In genomic region chr20:62258499-62259293, GRCh38 we compare ENCODE assay signal across 12 cellular contexts. TPM values are rescaled to one million over a fixed set of nuclear protein-coding genes. Genes with fewer than 3 reads are reported as not detected.
DNase-seq lines count a peak whose midpoint lies in the region; ATAC-seq, FAIRE-seq and TF ChIP-seq lines count a peak whose summit lies in the region.
"Had no signal": no experiment of that assay in that cellular context is flagged by ENCODE, and none has a peak within 500 bp of the region (broad histone marks: within the 10 kb centered on the region; RNA-seq: fewer than 3 reads in every experiment).

No MANE protein-coding gene starts in this region.

- 94% methylated on average over 20 of the region's 20 CpGs for WGBS in HepG2 (ENCODE audit: low lambda C conversion rate)
- WGBS in right lobe of liver (ENCODE audit: insufficient coverage, low coverage, low lambda C conversion rate, missing lambda C conversion rate), result 69% methylated on average over 8 of the region's 20 CpGs

- H3K4me1 ChIP-seq in HepG2 (ENCODE audit: insufficient read depth, low read length), result no peaks in the 10 kb centered on the region
- H3K4me1 ChIP-seq in right lobe of liver, result no peaks in the 10 kb centered on the region
- H3K4me1 ChIP-seq: A549 had no signal

- in situ Hi-C loops in HepG2 (cut with HindIII; ENCODE audit: extremely low pct_ligation_motif_present, low pct_unique_long_range_greater_than_20kb), result no loop called here

- TF ChIP-seq EP300 in HepG2 (IDR thresholded peaks at IDR 0.05; ENCODE audit: low read depth in 2 of 2, low read length in 2 of 2) (no peak), HepG2 (CRISPR knock-in tag; IDR thresholded peaks at IDR 0.05; ENCODE audit: borderline replicate concordance) (no peak)

- TF ChIP-seq CTCF in HepG2 (CRISPR knock-in tag; IDR thresholded peaks at IDR 0.05) (no peak), right lobe of liver (IDR thresholded peaks at IDR 0.05) (no peak), chondrocyte (IDR thresholded peaks at IDR 0.05) (no peak)

- H4K20me1 ChIP-seq in HepG2 (ENCODE audit: insufficient read depth, low read length), result peaks cover 17% of the 10 kb centered on the region; the same call in 1 of the 2 replicates

- peak overlapping the region; percentile 23 for H3K4me3 Mint-ChIP-seq in chondrocyte (ENCODE audit: unreplicated experiment)

- CTCF ChIA-PET in HepG2 (lab: Yijun Ruan, JAX; ENCODE audit: low intra/inter-chr PET ratio, low total read pairs), result no interaction called here

- intact Hi-C loops in HepG2 (cut with micrococcal nuclease; ENCODE audit: unreplicated experiment) (no loop called here), right lobe of liver (cut with DNase I) (no loop called here)

- no peak overlapping the region for H3K9ac ChIP-seq in HepG2 (ENCODE audit: insufficient read depth, low read depth, low read length)

- TF ChIP-seq POLR2A in HepG2 (IDR thresholded peaks at IDR 0.05; ENCODE audit: insufficient read depth in 1 of 2, low read depth in 2 of 2, low read length in 2 of 2) (no peak), right lobe of liver (IDR thresholded peaks at IDR 0.05) (no peak)

- H3K27ac ChIP-seq in HepG2 (ENCODE audit: extremely low read length, insufficient read depth, low read length) (no peak overlapping the region), right lobe of liver (no peak overlapping the region)
- H3K27ac ChIP-seq: A549, hepatocyte had no signal

- FAIRE-seq in HepG2 (lab: Jason Lieb, UNC), result no peak
- FAIRE-seq: A549 had no signal

- H3K4me1 Mint-ChIP-seq in chondrocyte (ENCODE audit: low read depth), result peaks cover 13% of the 10 kb centered on the region

- H3K36me3 Mint-ChIP-seq in chondrocyte (ENCODE audit: low read depth), result peaks cover 13% of the 10 kb centered on the region

- H2AFZ ChIP-seq in HepG2 (ENCODE audit: low read length), result no peak overlapping the region
- H2AFZ ChIP-seq: hepatocyte had no signal

- H3K4me2 ChIP-seq in HepG2 (ENCODE audit: low read depth, low read length), result no peak overlapping the region
- H3K4me2 ChIP-seq: A549, hepatocyte had no signal

- H3K36me3 ChIP-seq in HepG2 (replicated peaks in 1 of 2; ENCODE audit: control insufficient read depth in 1 of 2, insufficient read depth in 2 of 2, low read length in 2 of 2) (peaks cover 48 to 74% of the 10 kb centered on the region in 2 experiments), right lobe of liver (peaks cover 0 to 34% (median 4%) of the 10 kb centered on the region in 4 donors)

- TSS peak; percentile 17 for BruUV-seq in HepG2 (replicated peaks; lab: Mats Ljungman, UMichigan)

- H3K9me3 Mint-ChIP-seq in chondrocyte (ENCODE audit: low read depth), result no peaks in the 10 kb centered on the region

- peak overlapping the region; percentile 89 for H3K27ac Mint-ChIP-seq in chondrocyte (ENCODE audit: unreplicated experiment)

- no peak for DNase-seq in HepG2 (ENCODE audit: low spot score)
- DNase-seq in right lobe of liver, result no peak
- no peak for DNase-seq in chondrocyte (ENCODE audit: low spot score)
- peak; percentile 66 for DNase-seq in kidney tubule cell (ENCODE audit: low spot score)
- DNase-seq in ecto neural progenitor cell (ENCODE audit: low spot score), result no peak
- DNase-seq in NCI-H82 treated with DMSO at 0.1 percent for 48 hours (lab: John Stamatoyannopoulos, UW; ENCODE audit: unreplicated experiment), result no peak
- DNase-seq in effector CD4-positive, alpha-beta T cell, result no peak
- DNase-seq in germinal center (ENCODE audit: low spot score), result no peak
- DNase-seq: NCI-H1048 had no signal

- H3K27me3 ChIP-seq in HepG2 (ENCODE audit: control insufficient read depth in 1 of 2, insufficient read depth in 2 of 2, low read length in 2 of 2) (no peaks in the 10 kb centered on the region), right lobe of liver (no peaks in the 10 kb centered on the region)
- H3K27me3 ChIP-seq: hepatocyte had no signal

- no peak for ATAC-seq in HepG2
- no peak for ATAC-seq in right lobe of liver

- no peaks in the 10 kb centered on the region for H3K27me3 Mint-ChIP-seq in chondrocyte (ENCODE audit: low read depth)

- POLR2A ChIA-PET in HepG2 (lab: Yijun Ruan, JAX), result interaction anchor here (0.5 kb wide), 1 partner anchor 192 kb away, joined by 3 read pairs; no protein-coding TSS in a partner anchor

- TF ChIP-seq RAD21 in HepG2 (CRISPR knock-in tag; IDR thresholded peaks at IDR 0.05), result no peak

- no peaks in the 10 kb centered on the region for H3K9me3 ChIP-seq in HepG2 (ENCODE audit: low read length)
- H3K9me3 ChIP-seq in right lobe of liver, result no peaks in the 10 kb centered on the region
- H3K9me3 ChIP-seq: A549 had no signal

- peaks cover 17% of the 10 kb centered on the region for H3K79me2 ChIP-seq in HepG2 (ENCODE audit: insufficient read depth, low read length)

- H3K4me3 ChIP-seq in HepG2 (replicated peaks in 1 of 3; ENCODE audit: insufficient read depth in 1 of 3, low read depth in 2 of 3, low read length in 3 of 3) (no peak overlapping the region), right lobe of liver (no peak overlapping the region)
- H3K4me3 ChIP-seq: A549, hepatocyte had no signal

RNA-seq across cellular contexts. Expression of gene OSBPL2, which starts 20.4 kb away (rescaled TPM):
- total RNA-seq in HepG2 (2016; rRNA removed; fragmentation: Illumina TruSeq; extraction: Trizol), result 37.4 and 41.5 TPM in 2 replicates
- 19.3 and 19.7 TPM in 2 replicates for total RNA-seq in HepG2 (2016; cell fraction: cytosol; rRNA removed; fragmentation: Illumina TruSeq; extraction: Trizol; ENCODE audit: low read depth)
- 37.3 and 39.8 TPM in 2 replicates for total RNA-seq in HepG2 (2016; cell fraction: insoluble cytoplasmic fraction; rRNA removed; fragmentation: Illumina TruSeq; extraction: Trizol)
- total RNA-seq in HepG2 (2016; cell fraction: membrane; rRNA removed; fragmentation: Illumina TruSeq; extraction: Trizol), result 18.5 and 19.9 TPM in 2 replicates
- total RNA-seq in HepG2 (2016; cell fraction: nucleus; rRNA removed; fragmentation: Illumina TruSeq; extraction: Trizol), result 31.6 and 31.7 TPM in 2 replicates
- 18.5 and 20.5 TPM in 2 replicates for polyA plus RNA-seq in HepG2 (2011; rRNA removed)
- 11.8 and 12.2 TPM in 2 replicates for polyA plus RNA-seq in HepG2 (2011; cell fraction: cytosol; rRNA removed)
- polyA plus RNA-seq in HepG2 (2011; cell fraction: nucleus; rRNA removed), result 64.3 and 72.2 TPM in 2 replicates
- 29.8 and 30.8 TPM in 2 replicates for polyA plus RNA-seq in HepG2 (2012)
- polyA plus RNA-seq in HepG2 (2016; cell fraction: cytosol; fragmentation: Illumina TruSeq; extraction: Trizol; ENCODE audit: low read depth), result 3.5 and 4.8 TPM in 2 replicates
- 31.7 and 35.2 TPM in 2 replicates for polyA plus RNA-seq in HepG2 (2016; cell fraction: insoluble cytoplasmic fraction; fragmentation: Illumina TruSeq; extraction: Trizol; ENCODE audit: low read depth)
- 9.5 and 9.7 TPM in 2 replicates for polyA plus RNA-seq in HepG2 (2016; cell fraction: membrane; fragmentation: Illumina TruSeq; extraction: Trizol; ENCODE audit: low read depth)
- 69.1 and 71.6 TPM in 2 replicates for polyA plus RNA-seq in HepG2 (2016; cell fraction: nucleus; fragmentation: Illumina TruSeq; extraction: Trizol; ENCODE audit: insufficient read depth, low read depth)
- polyA minus RNA-seq in HepG2 (2011; rRNA and poly(A)+ RNA removed; ENCODE audit: low replicate concordance), result 28.3 and 39.1 TPM in 2 replicates
- polyA minus RNA-seq in HepG2 (2011; cell fraction: cytosol; rRNA and poly(A)+ RNA removed), result 11.3 and 14.2 TPM in 2 replicates
- polyA minus RNA-seq in HepG2 (2011; cell fraction: nucleus; rRNA and poly(A)+ RNA removed), result 62.2 and 69.3 TPM in 2 replicates
- 10 to 100 TPM; 15.6 to 27.8 (median 21.2) TPM for total RNA-seq in right lobe of liver
- total RNA-seq in chondrocyte, result 44.4 to 49.0 TPM (median 48.3 TPM) in 3 replicates

RNA-seq across cellular contexts. Expression of gene HRH3, which starts 38.6 kb away (rescaled TPM):
- total RNA-seq in HepG2 (2016; rRNA removed; fragmentation: Illumina TruSeq; extraction: Trizol) (0.10 and 0.18 TPM in 2 replicates), right lobe of liver (not detected), chondrocyte (not detected in 3 replicates)
- 0.10 TPM in 1 of 2 replicates, not detected in the other for total RNA-seq in HepG2 (2016; cell fraction: cytosol; rRNA removed; fragmentation: Illumina TruSeq; extraction: Trizol; ENCODE audit: low read depth)
- 0.06 TPM in 1 of 2 replicates, not detected in the other for total RNA-seq in HepG2 (2016; cell fraction: insoluble cytoplasmic fraction; rRNA removed; fragmentation: Illumina TruSeq; extraction: Trizol)
- total RNA-seq in HepG2 (2016; cell fraction: membrane; rRNA removed; fragmentation: Illumina TruSeq; extraction: Trizol), result 0.12 and 0.14 TPM in 2 replicates
- not detected in 2 replicates for total RNA-seq in HepG2 (2016; cell fraction: nucleus; rRNA removed; fragmentation: Illumina TruSeq; extraction: Trizol)
- polyA plus RNA-seq in HepG2 (2011; rRNA removed), result not detected in 2 replicates
- not detected in 2 replicates for polyA plus RNA-seq in HepG2 (2011; cell fraction: cytosol; rRNA removed)
- polyA plus RNA-seq in HepG2 (2011; cell fraction: nucleus; rRNA removed), result not detected in 2 replicates
- polyA plus RNA-seq in HepG2 (2012), result 0.08 TPM in 1 of 2 replicates, not detected in the other
- 0.08 TPM in 1 of 2 replicates, not detected in the other for polyA plus RNA-seq in HepG2 (2016; cell fraction: cytosol; fragmentation: Illumina TruSeq; extraction: Trizol; ENCODE audit: low read depth)
- polyA plus RNA-seq in HepG2 (2016; cell fraction: insoluble cytoplasmic fraction; fragmentation: Illumina TruSeq; extraction: Trizol; ENCODE audit: low read depth), result 0.34 TPM in 1 of 2 replicates, not detected in the other
- 0.17 TPM in 2 replicates for polyA plus RNA-seq in HepG2 (2016; cell fraction: membrane; fragmentation: Illumina TruSeq; extraction: Trizol; ENCODE audit: low read depth)
- not detected in 2 replicates for polyA plus RNA-seq in HepG2 (2016; cell fraction: nucleus; fragmentation: Illumina TruSeq; extraction: Trizol; ENCODE audit: insufficient read depth, low read depth)
- polyA minus RNA-seq in HepG2 (2011; rRNA and poly(A)+ RNA removed; ENCODE audit: low replicate concordance), result not detected in 2 replicates
- not detected in 2 replicates for polyA minus RNA-seq in HepG2 (2011; cell fraction: cytosol; rRNA and poly(A)+ RNA removed)
- not detected in 2 replicates for polyA minus RNA-seq in HepG2 (2011; cell fraction: nucleus; rRNA and poly(A)+ RNA removed)
- total RNA-seq: hepatocyte; T-helper 2 cell treated with Interferon-gamma antibody and Interleukin-4, amounts not matched to agents 100 ng/mL and 5 ng/mL, for 36 hours had no signal
- polyA plus RNA-seq: A549, hepatocyte had no signal

RNA-seq across cellular contexts. Expression of gene ADRM1, which starts 44.1 kb away (rescaled TPM):
- 143 and 154 TPM in 2 replicates for total RNA-seq in HepG2 (2016; rRNA removed; fragmentation: Illumina TruSeq; extraction: Trizol)
- 51.6 and 53.2 TPM in 2 replicates for total RNA-seq in HepG2 (2016; cell fraction: cytosol; rRNA removed; fragmentation: Illumina TruSeq; extraction: Trizol; ENCODE audit: low read depth)
- total RNA-seq in HepG2 (2016; cell fraction: insoluble cytoplasmic fraction; rRNA removed; fragmentation: Illumina TruSeq; extraction: Trizol), result 149 and 159 TPM in 2 replicates
- total RNA-seq in HepG2 (2016; cell fraction: membrane; rRNA removed; fragmentation: Illumina TruSeq; extraction: Trizol), result 59.3 and 62.8 TPM in 2 replicates
- total RNA-seq in HepG2 (2016; cell fraction: nucleus; rRNA removed; fragmentation: Illumina TruSeq; extraction: Trizol), result 76.2 and 86.5 TPM in 2 replicates
- polyA plus RNA-seq in HepG2 (2011; rRNA removed), result 92.9 and 106 TPM in 2 replicates
- 90.4 and 144 TPM in 2 replicates for polyA plus RNA-seq in HepG2 (2011; cell fraction: cytosol; rRNA removed)
- 158 and 185 TPM in 2 replicates for polyA plus RNA-seq in HepG2 (2011; cell fraction: nucleus; rRNA removed)
- polyA plus RNA-seq in HepG2 (2012), result 62.1 and 86.3 TPM in 2 replicates
- polyA plus RNA-seq in HepG2 (2016; cell fraction: cytosol; fragmentation: Illumina TruSeq; extraction: Trizol; ENCODE audit: low read depth), result 50.3 and 52.6 TPM in 2 replicates
- polyA plus RNA-seq in HepG2 (2016; cell fraction: insoluble cytoplasmic fraction; fragmentation: Illumina TruSeq; extraction: Trizol; ENCODE audit: low read depth), result 185 and 189 TPM in 2 replicates
- polyA plus RNA-seq in HepG2 (2016; cell fraction: membrane; fragmentation: Illumina TruSeq; extraction: Trizol; ENCODE audit: low read depth), result 54.2 and 55.6 TPM in 2 replicates
- polyA plus RNA-seq in HepG2 (2016; cell fraction: nucleus; fragmentation: Illumina TruSeq; extraction: Trizol; ENCODE audit: insufficient read depth, low read depth), result 165 and 171 TPM in 2 replicates
- polyA minus RNA-seq in HepG2 (2011; rRNA and poly(A)+ RNA removed; ENCODE audit: low replicate concordance), result 92.6 and 107 TPM in 2 replicates
- 50.7 and 55.0 TPM in 2 replicates for polyA minus RNA-seq in HepG2 (2011; cell fraction: cytosol; rRNA and poly(A)+ RNA removed)
- polyA minus RNA-seq in HepG2 (2011; cell fraction: nucleus; rRNA and poly(A)+ RNA removed), result 47.2 and 49.4 TPM in 2 replicates
- total RNA-seq in right lobe of liver, result 100 to 1,000 TPM in 2 of 6 experiments, 10 to 100 TPM in 4; 49.5 to 139 (median 55.7) TPM
- 83.0 to 94.7 TPM (median 87.2 TPM) in 3 replicates for total RNA-seq in chondrocyte
